Comparison of ENCODE assay signal across 8 cellular contexts in the genomic region with DNA sequence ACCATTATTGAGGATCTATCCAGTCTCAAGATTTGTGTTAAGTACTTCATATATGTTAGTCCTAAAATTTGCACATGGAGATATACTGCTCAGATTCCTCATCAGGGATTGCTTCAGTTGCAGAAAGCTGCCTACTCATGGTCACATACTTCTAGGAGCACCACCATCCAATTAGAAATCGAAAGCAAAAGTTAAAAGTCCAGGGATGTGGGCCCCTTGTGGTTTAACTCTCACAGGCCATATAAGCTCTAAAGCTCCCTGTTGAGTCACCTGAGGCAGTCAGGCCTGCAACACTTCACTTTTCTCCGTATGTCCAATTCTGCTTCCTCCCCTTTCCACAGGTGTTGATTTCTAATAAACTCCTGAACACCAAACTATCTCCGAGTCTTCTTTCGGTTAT.
DNase-seq lines count a peak whose midpoint lies in the region; ATAC-seq, FAIRE-seq and TF ChIP-seq lines count a peak whose summit lies in the region.

No MANE protein-coding gene starts in this region.

- intact Hi-C loops in mammary epithelial cell (cut with micrococcal nuclease), result no loop called here

- H3K79me2 ChIP-seq in mammary epithelial cell (ENCODE audit: insufficient read depth, low read length), result no peaks in the 10 kb centered on the region

- in situ Hi-C loops in mammary epithelial cell (cut with MboI; ENCODE audit: low sequenced_read_pairs in 2 of 2), result no loop called here

- H3K36me3 ChIP-seq in mammary epithelial cell (ENCODE audit: insufficient read depth, low read length) (peaks cover 4% of the 10 kb centered on the region), small intestine (ENCODE audit: control insufficient read depth in 2 of 2, insufficient read depth in 2 of 2, low read length in 2 of 2) (no peaks in the 10 kb centered on the region)

- no peaks in the 10 kb centered on the region for H3K9me3 ChIP-seq in mammary epithelial cell (replicated peaks; ENCODE audit: insufficient read depth, low read length)
- H3K9me3 ChIP-seq in small intestine (ENCODE audit: control insufficient read depth, low read depth), result no peaks in the 10 kb centered on the region

- no peak overlapping the region for H3K9ac ChIP-seq in mammary epithelial cell (ENCODE audit: insufficient read depth, low read length)

- no peak for TF ChIP-seq CTCF in AG09309 (IDR thresholded peaks at IDR 0.05; ENCODE audit: control insufficient read depth, insufficient read depth, low read depth, low read length, missing control alignments)
- no peak for TF ChIP-seq CTCF in mammary epithelial cell (conservative IDR thresholded peaks at IDR 0.05 in 1 of 2, IDR thresholded peaks at IDR 0.05 in 1 of 2; ENCODE audit: extremely low read depth in 1 of 2, insufficient read depth in 1 of 2, low read depth in 1 of 2, low read length in 2 of 2)

- dilution Hi-C loops in mammary epithelial cell (cut with HindIII; ENCODE audit: low sequenced_read_pairs), result no loop called here

- H3K4me2 ChIP-seq in mammary epithelial cell (ENCODE audit: insufficient read depth, low read depth, low read length), result no peak overlapping the region

- no TSS peak for BruUV-seq in mammary epithelial cell (replicated peaks; lab: Mats Ljungman, UMichigan)

- CTCF ChIA-PET in mammary epithelial cell (lab: Charles Lee; ENCODE audit: low non-redundant PET), result interaction anchor here (0.5 kb wide), 1 partner anchor 82 kb away, joined by 3 read pairs; no protein-coding TSS in a partner anchor

- no peaks in the 10 kb centered on the region for H3K27me3 ChIP-seq in mammary epithelial cell (ENCODE audit: insufficient read depth, low read length)
- H3K27me3 ChIP-seq in small intestine (ENCODE audit: control insufficient read depth in 2 of 2, insufficient read depth in 2 of 2, low read length in 2 of 2), result no peaks in the 10 kb centered on the region

- H4K20me1 ChIP-seq in mammary epithelial cell (ENCODE audit: insufficient read depth, low read length), result no peaks in the 10 kb centered on the region

- no peak overlapping the region for H3K4me3 ChIP-seq in AG09309 (ENCODE audit: control insufficient read depth, low read depth, low read length)
- H3K4me3 ChIP-seq in mammary epithelial cell (replicated peaks in 1 of 3; ENCODE audit: insufficient read depth in 1 of 3, low read depth in 2 of 3, low read length in 3 of 3), result no peak overlapping the region
- no peak overlapping the region for H3K4me3 ChIP-seq in small intestine (ENCODE audit: low read depth in 1 of 2, low read length in 2 of 2)

- H2AFZ ChIP-seq in mammary epithelial cell (ENCODE audit: low read depth, low read length), result no peak overlapping the region

- WGBS in mammary epithelial cell (ENCODE audit: low coverage, missing lambda C conversion rate), result 100% methylated on average over 2 of the region's 4 CpGs
- 28 to 42% (median 30%) methylated on average over 4 of the region's 4 CpGs for WGBS in small intestine, 3 donors

- H3K4me1 ChIP-seq in mammary epithelial cell (ENCODE audit: insufficient read depth, low read length) (no peaks in the 10 kb centered on the region), small intestine (ENCODE audit: control insufficient read depth in 2 of 2, insufficient read depth in 1 of 2, low read depth in 1 of 2, low read length in 1 of 2) (peaks cover 0 to 3% of the 10 kb centered on the region in 2 donors)

- FAIRE-seq in small intestine (lab: Jason Lieb, UNC), result no peak

- peak; percentile 46 for DNase-seq in AG09309 (ENCODE audit: low read depth)
- DNase-seq in NOMO-1 treated with dmso at 0.1 percent for 144 hours (lab: John Stamatoyannopoulos, UW; ENCODE audit: unreplicated experiment), result peak; percentile 87
- peak; percentile 16 for DNase-seq in mammary epithelial cell
- DNase-seq in small intestine, result peak; percentile 81
- no peak for DNase-seq in NCI-H1048 (lab: John Stamatoyannopoulos, UW)
- DNase-seq in effector CD4-positive, alpha-beta T cell, result no peak

- ATAC-seq in GM18858 (IDR thresholded peaks at IDR 0.05; ENCODE audit: unreplicated experiment) (peak; percentile 79), HG02885 (IDR thresholded peaks at IDR 0.05; ENCODE audit: poor library complexity, unreplicated experiment) (peak; percentile 88)

- H3K27ac ChIP-seq in mammary epithelial cell (ENCODE audit: insufficient read depth, low read depth, low read length) (no peak overlapping the region), small intestine (ENCODE audit: low read depth in 1 of 2, low read length in 1 of 2) (peak overlapping the region in 1 of 2 donors; percentile 2)

Comparison
In these comparisons a context has a peak if more than half of its experiments do, and no peak if none do; other contexts are left out.
1. DNase-seq: peak in AG09309 (single experiment), NOMO-1 treated with dmso at 0.1 percent for 144 hours (single experiment), mammary epithelial cell (single experiment) and small intestine (single experiment); none in NCI-H1048 (single experiment) and effector CD4-positive, alpha-beta T cell (single experiment).